8 cellular contexts compared by ENCODE assay signal in genomic region chr13:23466144-23467002, GRCh38.
DNase-seq lines count a peak whose midpoint lies in the region; ATAC-seq and TF ChIP-seq lines count a peak whose summit lies in the region.

No MANE protein-coding gene starts in this region.

- TF ChIP-seq CTCF in choroid plexus epithelial cell (conservative IDR thresholded peaks at IDR 0.05; ENCODE audit: low read depth, low read length): peak; percentile 72

- peak overlapping the region; percentile 61 for H3K4me3 ChIP-seq in choroid plexus epithelial cell (ENCODE audit: low read depth, low read length)

- peak; percentile 82 for ATAC-seq in HG02981 (IDR thresholded peaks at IDR 0.05; ENCODE audit: unreplicated experiment)

- peak; percentile 68 for DNase-seq in SIG-M5 treated with dmso at 0.1 percent for 504 hours (lab: John Stamatoyannopoulos, UW; ENCODE audit: unreplicated experiment)
- no peak for DNase-seq in SIG-M5 (lab: John Stamatoyannopoulos, UW)
- DNase-seq in NCI-H2196 treated with DMSO at 0.1 percent for 48 hours (lab: John Stamatoyannopoulos, UW; ENCODE audit: unreplicated experiment): peak; percentile 47
- DNase-seq in activated CD4-positive, alpha-beta T cell treated with anti-CD3 and anti-CD28 coated beads for 24 hours (ENCODE audit: low read depth in 2 of 2): peak; percentile 41 to 43
- peak; percentile 87 for DNase-seq in choroid plexus epithelial cell (ENCODE audit: low read depth)
- peak; percentile 61 for DNase-seq in stimulated activated CD4-positive, alpha-beta T cell treated with anti-CD3 and anti-CD28 coated beads, Interleukin-1b, Interleukin-23, amount 100 ng/mL, for 48 hours

- H3K27me3 ChIP-seq in layer of hippocampus (ENCODE audit: control insufficient read depth, insufficient read depth, low read length): no peaks in the 10 kb centered on the region

- peak overlapping the region; percentile 81 for H3K27ac ChIP-seq in layer of hippocampus (ENCODE audit: low read depth, low read length)
